3 cellular contexts compared by ENCODE assay signal in the genomic region with DNA sequence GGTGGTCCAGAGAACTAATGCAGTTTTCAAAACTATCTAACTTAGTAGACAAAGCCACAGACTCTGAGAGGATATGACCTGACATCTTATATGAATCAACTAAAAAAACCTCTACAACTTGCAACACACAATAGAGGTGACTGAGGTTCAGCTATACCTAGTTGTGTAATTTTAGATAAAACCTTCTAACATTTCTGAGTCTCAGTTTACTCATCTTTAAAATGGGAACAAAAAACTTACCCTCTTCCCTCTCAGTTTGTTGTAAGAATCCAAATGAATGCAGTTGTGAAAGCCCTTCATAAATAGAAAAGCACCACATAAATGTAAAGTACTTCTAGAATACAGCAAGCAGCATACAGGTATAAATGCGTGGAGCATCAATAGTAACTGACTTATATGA.
TF ChIP-seq lines count a peak whose summit lies in the region.

No MANE protein-coding gene starts in this region.

TF ChIP-seq in HepG2, 621 proteins besides CTCF, POLR2A, EP300 and RAD21:
- TF ChIP-seq ZNF629 (CRISPR knock-in tag; conservative IDR thresholded peaks at IDR 0.05), result peak; percentile 90
- no peak for TF ChIP-seq ZBTB43 (CRISPR knock-in tag; conservative IDR thresholded peaks at IDR 0.05)
- TF ChIP-seq CHD4 (IDR thresholded peaks at IDR 0.05; ENCODE audit: borderline replicate concordance, low read length), result peak; percentile 62; the same call in 1 of the 2 replicates
- 0 out of 2 replicates have a peak, but pooled peaks have one; percentile 32 for TF ChIP-seq RCOR2 (CRISPR knock-in tag; IDR thresholded peaks at IDR 0.05)

TF ChIP-seq in WTC11, 78 proteins besides CTCF, POLR2A, EP300 and RAD21:
- TF ChIP-seq, protein P1, sequence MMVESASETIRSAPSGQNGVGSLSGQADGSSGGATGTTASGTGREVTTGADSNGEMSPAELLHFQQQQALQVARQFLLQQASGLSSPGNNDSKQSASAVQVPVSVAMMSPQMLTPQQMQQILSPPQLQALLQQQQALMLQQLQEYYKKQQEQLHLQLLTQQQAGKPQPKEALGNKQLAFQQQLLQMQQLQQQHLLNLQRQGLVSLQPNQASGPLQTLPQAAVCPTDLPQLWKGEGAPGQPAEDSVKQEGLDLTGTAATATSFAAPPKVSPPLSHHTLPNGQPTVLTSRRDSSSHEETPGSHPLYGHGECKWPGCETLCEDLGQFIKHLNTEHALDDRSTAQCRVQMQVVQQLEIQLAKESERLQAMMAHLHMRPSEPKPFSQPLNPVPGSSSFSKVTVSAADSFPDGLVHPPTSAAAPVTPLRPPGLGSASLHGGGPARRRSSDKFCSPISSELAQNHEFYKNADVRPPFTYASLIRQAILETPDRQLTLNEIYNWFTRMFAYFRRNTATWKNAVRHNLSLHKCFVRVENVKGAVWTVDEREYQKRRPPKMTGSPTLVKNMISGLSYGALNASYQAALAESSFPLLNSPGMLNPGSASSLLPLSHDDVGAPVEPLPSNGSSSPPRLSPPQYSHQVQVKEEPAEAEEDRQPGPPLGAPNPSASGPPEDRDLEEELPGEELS (CRISPR knock-in tag; IDR thresholded peaks at IDR 0.05), result no peak
- no peak for TF ChIP-seq ZNF263 (CRISPR knock-in tag; IDR thresholded peaks at IDR 0.05; ENCODE audit: low read depth)
- TF ChIP-seq, protein P2, sequence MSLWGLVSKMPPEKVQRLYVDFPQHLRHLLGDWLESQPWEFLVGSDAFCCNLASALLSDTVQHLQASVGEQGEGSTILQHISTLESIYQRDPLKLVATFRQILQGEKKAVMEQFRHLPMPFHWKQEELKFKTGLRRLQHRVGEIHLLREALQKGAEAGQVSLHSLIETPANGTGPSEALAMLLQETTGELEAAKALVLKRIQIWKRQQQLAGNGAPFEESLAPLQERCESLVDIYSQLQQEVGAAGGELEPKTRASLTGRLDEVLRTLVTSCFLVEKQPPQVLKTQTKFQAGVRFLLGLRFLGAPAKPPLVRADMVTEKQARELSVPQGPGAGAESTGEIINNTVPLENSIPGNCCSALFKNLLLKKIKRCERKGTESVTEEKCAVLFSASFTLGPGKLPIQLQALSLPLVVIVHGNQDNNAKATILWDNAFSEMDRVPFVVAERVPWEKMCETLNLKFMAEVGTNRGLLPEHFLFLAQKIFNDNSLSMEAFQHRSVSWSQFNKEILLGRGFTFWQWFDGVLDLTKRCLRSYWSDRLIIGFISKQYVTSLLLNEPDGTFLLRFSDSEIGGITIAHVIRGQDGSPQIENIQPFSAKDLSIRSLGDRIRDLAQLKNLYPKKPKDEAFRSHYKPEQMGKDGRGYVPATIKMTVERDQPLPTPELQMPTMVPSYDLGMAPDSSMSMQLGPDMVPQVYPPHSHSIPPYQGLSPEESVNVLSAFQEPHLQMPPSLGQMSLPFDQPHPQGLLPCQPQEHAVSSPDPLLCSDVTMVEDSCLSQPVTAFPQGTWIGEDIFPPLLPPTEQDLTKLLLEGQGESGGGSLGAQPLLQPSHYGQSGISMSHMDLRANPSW (CRISPR knock-in tag; conservative IDR thresholded peaks at IDR 0.05; ENCODE audit: low read depth), result no peak

TF ChIP-seq in H1, 55 proteins besides CTCF, POLR2A, EP300 and RAD21:
- TF ChIP-seq KDM1A (IDR thresholded peaks at IDR 0.05; ENCODE audit: borderline replicate concordance, low read length) (peak; percentile 60; the same call in 1 of the 2 replicates), CREB1 (IDR thresholded peaks at IDR 0.05) (no peak)
